In the genomic region with DNA sequence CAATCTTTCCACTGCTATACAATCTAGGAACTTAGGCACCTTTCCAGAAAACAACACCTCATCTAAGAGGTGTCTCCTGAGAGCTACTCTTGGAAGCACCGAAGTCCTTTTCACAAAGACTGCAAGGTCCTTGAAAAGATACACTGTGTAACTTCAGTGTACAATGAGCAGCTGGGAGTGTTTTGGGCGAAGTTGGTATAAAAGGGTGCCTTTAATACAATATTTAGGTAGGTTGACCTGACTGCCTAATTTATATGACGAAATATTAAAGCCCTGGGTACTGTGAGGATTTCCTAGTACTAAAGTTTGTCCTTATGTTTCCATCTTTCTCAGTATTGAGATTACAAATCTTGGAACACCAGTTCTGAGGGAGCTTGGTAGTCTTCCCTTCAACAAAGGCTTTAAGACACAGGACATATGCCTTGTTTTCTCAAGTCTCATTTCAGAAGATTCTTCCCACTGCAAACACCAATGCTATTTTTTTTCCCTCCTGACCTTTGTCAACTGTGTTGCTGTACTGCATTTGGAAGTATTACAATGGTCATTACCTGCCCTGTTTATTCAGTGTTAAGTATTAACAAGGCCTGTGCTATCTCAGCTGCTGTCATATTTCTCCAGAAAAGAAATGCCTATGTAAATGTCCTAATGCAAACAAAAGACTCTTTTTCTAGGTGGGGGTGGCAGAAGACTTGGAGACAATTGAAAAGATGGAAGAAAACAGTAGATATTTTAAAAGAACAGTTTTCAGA, we compare ENCODE assay signal across 17 cellular contexts.
DNase-seq lines count a peak whose midpoint lies in the region; ATAC-seq, FAIRE-seq and TF ChIP-seq lines count a peak whose summit lies in the region.
"Had no signal": no experiment of that assay in that cellular context is flagged by ENCODE, and none has a peak within 500 bp of the region (broad histone marks: within the 10 kb centered on the region; RNA-seq: fewer than 3 reads in every experiment).

No MANE protein-coding gene starts in this region.

- DNase-seq in Caco-2 (peak; percentile 54 to 75), NCI-H1417 (lab: John Stamatoyannopoulos, UW) (peak; percentile 47 to 81 (median 48)), urothelium cell line (ENCODE audit: low spot score) (no peak)
- no peak for DNase-seq in naive thymus-derived CD4-positive, alpha-beta T cell
- DNase-seq: activated CD4-positive, alpha-beta memory T cell treated with anti-CD3 and anti-CD28 coated beads, Interleukin-2, amount 10 ng/mL, durations not matched to agents 7 days and 5 days; activated naive CD8-positive, alpha-beta T cell treated with anti-CD3 and anti-CD28 coated beads, Interleukin-2, amount 10 ng/mL, durations not matched to agents 7 days and 5 days; effector memory CD8-positive, alpha-beta T cell; GOT3; hypothalamus; natural killer cell; stimulated activated CD4-positive, alpha-beta T cell treated with anti-CD3 and anti-CD28 coated beads, Interleukin-1b, Interleukin-23, amount 100 ng/mL, for 48 hours; stimulated activated naive CD4-positive, alpha-beta T cell treated with Interleukin-2 at 50 U/mL for 16 hours had no signal

- no peak for ATAC-seq in naive thymus-derived CD4-positive, alpha-beta T cell
- ATAC-seq in HG03108 (IDR thresholded peaks at IDR 0.05; ENCODE audit: unreplicated experiment) (no peak), GM18873 (IDR thresholded peaks at IDR 0.05; ENCODE audit: low FRiP score, unreplicated experiment) (no peak)
- ATAC-seq: effector memory CD8-positive, alpha-beta T cell; natural killer cell had no signal

- FAIRE-seq in urothelium cell line (lab: Jason Lieb, UNC): no peak

- no peaks in the 10 kb centered on the region for H3K27me3 ChIP-seq in Caco-2 (replicated peaks; ENCODE audit: control insufficient read depth, insufficient read depth, low read length)
- H3K27me3 ChIP-seq in endocrine pancreas (ENCODE audit: control insufficient read depth, insufficient read depth, low read length): no peaks in the 10 kb centered on the region
- H3K27me3 ChIP-seq in muscle layer of duodenum (ENCODE audit: low read depth, low read length): no peaks in the 10 kb centered on the region
- no peaks in the 10 kb centered on the region for H3K27me3 ChIP-seq in naive thymus-derived CD4-positive, alpha-beta T cell (ENCODE audit: control insufficient read depth in 2 of 2, insufficient read depth in 2 of 2, low read length in 2 of 2)
- H3K27me3 ChIP-seq: BLaER1 had no signal

- H3K4me1 Mint-ChIP-seq in Caco-2 (ENCODE audit: low read depth, unreplicated experiment): peaks cover 52% of the 10 kb centered on the region
- peaks cover 0 to 3% (median 0%) of the 10 kb centered on the region in 7 donors for H3K4me1 Mint-ChIP-seq in naive thymus-derived CD4-positive, alpha-beta T cell
- H3K4me1 Mint-ChIP-seq: activated CD4-positive, alpha-beta memory T cell treated with anti-CD3 and anti-CD28 coated beads, Interleukin-2, amount 10 ng/mL, durations not matched to agents 7 days and 5 days; natural killer cell had no signal

- H3K9ac ChIP-seq in endocrine pancreas (ENCODE audit: control insufficient read depth, insufficient read depth, low read length): no peak overlapping the region
- H3K9ac ChIP-seq: BLaER1 had no signal

- BruUV-seq in Caco-2 (replicated peaks; lab: Mats Ljungman, UMichigan): TSS peak; percentile 81

- H3K4me1 ChIP-seq in Caco-2 (peaks cover 49% of the 10 kb centered on the region), endocrine pancreas (ENCODE audit: control insufficient read depth, insufficient read depth, low read length) (peaks cover 41% of the 10 kb centered on the region), muscle layer of duodenum (ENCODE audit: control insufficient read depth in 1 of 2, insufficient read depth in 2 of 2, low read length in 2 of 2) (peaks cover 8 to 17% of the 10 kb centered on the region in 2 donors)
- no peaks in the 10 kb centered on the region for H3K4me1 ChIP-seq in naive thymus-derived CD4-positive, alpha-beta T cell (ENCODE audit: control insufficient read depth in 2 of 2, insufficient read depth in 2 of 2, low read length in 2 of 2)

- no peaks in the 10 kb centered on the region for H3K27me3 Mint-ChIP-seq in Caco-2 (ENCODE audit: insufficient read depth, unreplicated experiment)
- peaks cover 0 to 45% (median 0%) of the 10 kb centered on the region in 5 donors for H3K27me3 Mint-ChIP-seq in naive thymus-derived CD4-positive, alpha-beta T cell
- H3K27me3 Mint-ChIP-seq: effector memory CD8-positive, alpha-beta T cell had no signal

- peak overlapping the region; percentile 81 for H3K27ac ChIP-seq in muscle layer of duodenum (ENCODE audit: low read length)
- no peak overlapping the region for H3K27ac ChIP-seq in naive thymus-derived CD4-positive, alpha-beta T cell (ENCODE audit: low read depth, low read length)
- H3K27ac ChIP-seq: BLaER1 had no signal

- H3K36me3 Mint-ChIP-seq in Caco-2 (ENCODE audit: insufficient read depth, unreplicated experiment): peaks cover 20% of the 10 kb centered on the region
- no peaks in the 10 kb centered on the region for H3K36me3 Mint-ChIP-seq in naive thymus-derived CD4-positive, alpha-beta T cell
- H3K36me3 Mint-ChIP-seq: activated naive CD8-positive, alpha-beta T cell treated with anti-CD3 and anti-CD28 coated beads, Interleukin-2, amount 10 ng/mL, durations not matched to agents 7 days and 5 days; natural killer cell had no signal

- CTCF ChIA-PET in Caco-2 (lab: Charles Lee): interaction anchor here (1.2 to 1.7 kb wide), 4 partner anchors 9 to 133 kb away, joined by 3 to 10 read pairs (median 7); no protein-coding TSS in a partner anchor
- CTCF ChIA-PET in naive thymus-derived CD4-positive, alpha-beta T cell (lab: Charles Lee): interaction anchor here (1.5 kb wide), 1 partner anchor 234 kb away, joined by 4 read pairs; no protein-coding TSS in a partner anchor

- intact Hi-C loops in Caco-2 (cut with micrococcal nuclease; ENCODE audit: unreplicated experiment): loop anchor here (1.0 to 10.0 kb wide), 8 partner anchors 9 to 835 kb away; a partner anchor contains a TSS
- intact Hi-C loops in naive thymus-derived CD4-positive, alpha-beta T cell (cut with micrococcal nuclease): loop anchor here (10.0 kb wide), 4 partner anchors 285 to 595 kb away; a partner anchor contains a TSS

- no peak for TF ChIP-seq CTCF in Caco-2 (IDR thresholded peaks at IDR 0.05; ENCODE audit: insufficient read depth in 1 of 2, low read depth in 1 of 2, low read length in 1 of 2, severe bottlenecking in 1 of 2, unreplicated experiment in 1 of 2)

- H3K9me3 ChIP-seq in Caco-2 (peaks cover 4% of the 10 kb centered on the region; the same call in 1 of the 2 replicates), endocrine pancreas (ENCODE audit: control insufficient read depth, low read length) (no peaks in the 10 kb centered on the region), muscle layer of duodenum (ENCODE audit: control insufficient read depth in 1 of 2, low read length in 2 of 2) (peaks cover 0 to 4% of the 10 kb centered on the region in 2 donors)
- H3K9me3 ChIP-seq in naive thymus-derived CD4-positive, alpha-beta T cell (ENCODE audit: control insufficient read depth in 2 of 3, low read length in 3 of 3): no peaks in the 10 kb centered on the region

- peak overlapping the region; percentile 60 for H3K4me3 Mint-ChIP-seq in Caco-2 (ENCODE audit: unreplicated experiment)
- H3K4me3 Mint-ChIP-seq in naive thymus-derived CD4-positive, alpha-beta T cell: no peak overlapping the region
- H3K4me3 Mint-ChIP-seq: activated CD4-positive, alpha-beta memory T cell treated with anti-CD3 and anti-CD28 coated beads, Interleukin-2, amount 10 ng/mL, durations not matched to agents 7 days and 5 days; activated naive CD8-positive, alpha-beta T cell treated with anti-CD3 and anti-CD28 coated beads, Interleukin-2, amount 10 ng/mL, durations not matched to agents 7 days and 5 days; effector memory CD8-positive, alpha-beta T cell; natural killer cell had no signal

- no peak overlapping the region for H3K4me3 ChIP-seq in Caco-2 (ENCODE audit: low read depth, low read length)
- peak overlapping the region; percentile 0 for H3K4me3 ChIP-seq in endocrine pancreas (ENCODE audit: control insufficient read depth, insufficient read depth, low read length)
- H3K4me3 ChIP-seq in muscle layer of duodenum (ENCODE audit: low read depth in 1 of 2, low read length in 2 of 2): no peak overlapping the region
- no peak overlapping the region for H3K4me3 ChIP-seq in naive thymus-derived CD4-positive, alpha-beta T cell (ENCODE audit: low read length)
- H3K4me3 ChIP-seq: BLaER1 had no signal

- H3K36me3 ChIP-seq in Caco-2 (ENCODE audit: control insufficient read depth, insufficient read depth, low read length) (no peaks in the 10 kb centered on the region), endocrine pancreas (ENCODE audit: control insufficient read depth, insufficient read depth, low read length) (no peaks in the 10 kb centered on the region), muscle layer of duodenum (ENCODE audit: control insufficient read depth in 1 of 2, insufficient read depth in 2 of 2, low read length in 2 of 2) (no peaks in the 10 kb centered on the region)
- no peaks in the 10 kb centered on the region for H3K36me3 ChIP-seq in naive thymus-derived CD4-positive, alpha-beta T cell (ENCODE audit: control insufficient read depth in 2 of 3, insufficient read depth in 3 of 3, low read length in 3 of 3)
- H3K36me3 ChIP-seq: BLaER1 had no signal

- peak overlapping the region; percentile 66 for H3K27ac Mint-ChIP-seq in Caco-2 (ENCODE audit: unreplicated experiment)
- no peak overlapping the region for H3K27ac Mint-ChIP-seq in naive thymus-derived CD4-positive, alpha-beta T cell
- H3K27ac Mint-ChIP-seq: activated CD4-positive, alpha-beta memory T cell treated with anti-CD3 and anti-CD28 coated beads, Interleukin-2, amount 10 ng/mL, durations not matched to agents 7 days and 5 days; activated naive CD8-positive, alpha-beta T cell treated with anti-CD3 and anti-CD28 coated beads, Interleukin-2, amount 10 ng/mL, durations not matched to agents 7 days and 5 days; effector memory CD8-positive, alpha-beta T cell; natural killer cell had no signal

- POLR2A ChIA-PET in Caco-2 (lab: Charles Lee): interaction anchor here (0.7 to 2.0 kb wide), 6 partner anchors 9 to 232 kb away, joined by 4 to 11 read pairs (median 6); a partner anchor contains a TSS
- POLR2A ChIA-PET in naive thymus-derived CD4-positive, alpha-beta T cell (lab: Charles Lee): no interaction called here

- H3K9me3 Mint-ChIP-seq in Caco-2 (ENCODE audit: unreplicated experiment): no peaks in the 10 kb centered on the region
- no peaks in the 10 kb centered on the region for H3K9me3 Mint-ChIP-seq in naive thymus-derived CD4-positive, alpha-beta T cell
- H3K9me3 Mint-ChIP-seq: activated CD4-positive, alpha-beta memory T cell treated with anti-CD3 and anti-CD28 coated beads, Interleukin-2, amount 10 ng/mL, durations not matched to agents 7 days and 5 days; effector memory CD8-positive, alpha-beta T cell; natural killer cell had no signal

Comparison
In these comparisons a context has a peak if more than half of its experiments do, and no peak if none do; other contexts are left out.
1. DNase-seq: peak in Caco-2 (2 of 2) and NCI-H1417 (3 of 3); none in naive thymus-derived CD4-positive, alpha-beta T cell (0 of 9) and urothelium cell line (single experiment).